ENCODE assay signal across 8 cellular contexts in the genomic region with DNA sequence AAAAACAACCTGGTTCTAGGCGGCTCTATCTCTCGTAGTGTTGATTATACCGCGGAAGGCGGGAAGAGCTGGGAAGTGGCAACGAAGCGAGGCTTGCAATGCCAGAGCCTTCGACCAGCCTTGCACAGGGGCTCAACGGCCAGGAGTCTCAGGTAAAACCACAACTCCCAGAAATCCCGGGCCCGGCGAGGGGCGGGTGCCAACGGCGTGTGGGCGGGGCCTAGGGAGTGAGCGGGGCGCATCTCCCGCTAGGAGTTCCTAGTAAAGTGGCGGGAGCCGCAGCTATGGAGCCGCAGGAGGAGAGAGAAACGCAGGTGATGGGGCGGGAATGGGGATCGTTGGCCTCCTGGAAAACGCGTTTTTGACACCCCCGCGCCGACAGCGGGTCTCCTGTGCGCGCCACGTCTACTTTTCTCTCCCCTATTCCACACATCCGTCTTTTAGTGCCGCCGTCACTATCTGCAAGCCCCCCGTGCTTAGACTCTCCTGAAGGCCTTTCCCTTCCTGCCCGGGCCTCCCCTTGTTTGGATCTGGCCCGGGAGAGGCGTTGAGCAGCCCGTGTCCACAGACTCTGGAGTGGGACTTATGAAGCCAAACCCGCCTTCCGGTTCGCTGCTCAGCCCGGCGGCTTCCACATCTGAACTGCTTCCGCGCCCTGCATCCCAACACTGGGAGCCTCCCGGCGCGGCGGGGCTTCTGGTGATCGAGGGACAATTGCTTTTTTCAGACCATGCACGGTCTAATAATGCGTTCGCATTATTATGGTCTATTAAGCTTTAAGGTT. TPM values are rescaled to one million over a fixed set of nuclear protein-coding genes. Genes with fewer than 3 reads are reported as not detected.
DNase-seq lines count a peak whose midpoint lies in the region; ATAC-seq, FAIRE-seq and TF ChIP-seq lines count a peak whose summit lies in the region.

A gene with protein sequence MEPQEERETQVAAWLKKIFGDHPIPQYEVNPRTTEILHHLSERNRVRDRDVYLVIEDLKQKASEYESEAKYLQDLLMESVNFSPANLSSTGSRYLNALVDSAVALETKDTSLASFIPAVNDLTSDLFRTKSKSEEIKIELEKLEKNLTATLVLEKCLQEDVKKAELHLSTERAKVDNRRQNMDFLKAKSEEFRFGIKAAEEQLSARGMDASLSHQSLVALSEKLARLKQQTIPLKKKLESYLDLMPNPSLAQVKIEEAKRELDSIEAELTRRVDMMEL (plus strand): TSS at position 258 of the 784 bp plus-strand sequence. CDS start 27 bp downstream, at position 285.

- H3K9ac ChIP-seq in astrocyte (ENCODE audit: low read length): peak within 1 kb of the TSS; percentile 88

- intact Hi-C loops in right cardiac atrium (cut with DNase I): no loop called here

- H3K27ac ChIP-seq in astrocyte (ENCODE audit: low read depth, low read length): peak within 1 kb of the TSS; percentile 77
- peak within 1 kb of the TSS; percentile 55 for H3K27ac ChIP-seq in right cardiac atrium (ENCODE audit: low read length)

- FAIRE-seq in astrocyte (lab: Jason Lieb, UNC) (no peak), urothelium cell line (lab: Jason Lieb, UNC) (no peak)

- H3K4me1 ChIP-seq in astrocyte (ENCODE audit: insufficient read depth, low read length): peaks cover 5% of the 10 kb centered on the region
- no peaks in the 10 kb centered on the region for H3K4me1 ChIP-seq in right cardiac atrium (ENCODE audit: control insufficient read depth, insufficient read depth, low read length)

- no peaks in the 10 kb centered on the region for H3K27me3 ChIP-seq in astrocyte (ENCODE audit: insufficient read depth, low read length)
- no peaks in the 10 kb centered on the region for H3K27me3 ChIP-seq in right cardiac atrium (ENCODE audit: control insufficient read depth, insufficient read depth)

- H3K4me1 Mint-ChIP-seq in astrocyte (ENCODE audit: low read depth, unreplicated experiment): peaks cover 2% of the 10 kb centered on the region

- under 1% methylated on average over 57 of the region's 57 CpGs for WGBS in right cardiac atrium

- peak within 1 kb of the TSS; percentile 97 for H3K4me3 Mint-ChIP-seq in astrocyte (ENCODE audit: unreplicated experiment)

- no peaks in the 10 kb centered on the region for H4K20me1 ChIP-seq in astrocyte (ENCODE audit: insufficient read depth, low read length)

- no peak for TF ChIP-seq CTCF in astrocyte (IDR thresholded peaks at IDR 0.05; ENCODE audit: insufficient read depth, low read depth, low read length)

- peak within 1 kb of the TSS; percentile 68 for H3K27ac Mint-ChIP-seq in astrocyte (ENCODE audit: unreplicated experiment)

- H3K4me2 ChIP-seq in astrocyte (ENCODE audit: low read length): peak within 1 kb of the TSS; percentile 82

- H3K4me3 ChIP-seq in astrocyte (ENCODE audit: insufficient read depth, low read depth, low read length) (peak within 1 kb of the TSS; percentile 92), right cardiac atrium (ENCODE audit: low read length) (peak within 1 kb of the TSS; percentile 73)

- H3K9me3 ChIP-seq in astrocyte (ENCODE audit: insufficient read depth, low read depth, low read length): no peaks in the 10 kb centered on the region
- H3K9me3 ChIP-seq in right cardiac atrium (ENCODE audit: control insufficient read depth, low read length): no peaks in the 10 kb centered on the region

- DNase-seq in NCI-H1930 (lab: John Stamatoyannopoulos, UW): peak; percentile 84 to 89
- DNase-seq in T-helper 22 cell (ENCODE audit: low read depth): peak; percentile 71
- peak; percentile 61 for DNase-seq in astrocyte (ENCODE audit: low read depth)
- peak; percentile 93 to 97 (median 97) for DNase-seq in right cardiac atrium
- DNase-seq in pulmonary artery endothelial cell (ENCODE audit: low read depth, low spot score): peak; percentile 33
- DNase-seq in urothelium cell line (ENCODE audit: low spot score): peak; percentile 90

- H3K36me3 ChIP-seq in astrocyte (ENCODE audit: insufficient read depth, low read length): no peaks in the 10 kb centered on the region

- H3K36me3 Mint-ChIP-seq in astrocyte (ENCODE audit: low read depth, unreplicated experiment): peaks cover 2% of the 10 kb centered on the region

- peak within 1 kb of the TSS; percentile 97 for H2AFZ ChIP-seq in astrocyte (ENCODE audit: low read depth, low read length)

- no peaks in the 10 kb centered on the region for H3K9me3 Mint-ChIP-seq in astrocyte (ENCODE audit: unreplicated experiment)

- peaks cover 5% of the 10 kb centered on the region for H3K79me2 ChIP-seq in astrocyte (ENCODE audit: insufficient read depth, low read length)

- peak; percentile 96 for ATAC-seq in GM18502 (IDR thresholded peaks at IDR 0.05; ENCODE audit: poor library complexity, unreplicated experiment)
- ATAC-seq in HG02943 (IDR thresholded peaks at IDR 0.05; ENCODE audit: low read depth, unreplicated experiment): peak; percentile 93
- peak; percentile 98 for ATAC-seq in right cardiac atrium

- no peaks in the 10 kb centered on the region for H3K27me3 Mint-ChIP-seq in astrocyte (ENCODE audit: low read depth, unreplicated experiment)

RNA-seq across cellular contexts. Expression of the gene that starts here (rescaled TPM):
- total RNA-seq in astrocyte (23.5 and 23.9 TPM in 2 replicates), right cardiac atrium (10 to 100 TPM in 1 of 4 donors, 1 to 10 TPM in 3; 8.8 to 13.0 (median 9.2) TPM), pulmonary artery endothelial cell (45.6 and 48.4 TPM in 2 replicates)
- 15.0 TPM for polyA plus RNA-seq in right cardiac atrium

Comparison
In these comparisons a context has a peak if more than half of its experiments do, and no peak if none do; other contexts are left out.
1. Peak in every context shown above with its lines: DNase-seq, ATAC-seq, H3K4me3 ChIP-seq and H3K27ac ChIP-seq.
2. DNase-seq: peak in every context shown above with its lines; median percentile 97 in right cardiac atrium; 90 in urothelium cell line; 86 in NCI-H1930; 71 in T-helper 22 cell; 61 in astrocyte; 33 in pulmonary artery endothelial cell.